1 cellular context compared by ENCODE assay signal in the genomic region with DNA sequence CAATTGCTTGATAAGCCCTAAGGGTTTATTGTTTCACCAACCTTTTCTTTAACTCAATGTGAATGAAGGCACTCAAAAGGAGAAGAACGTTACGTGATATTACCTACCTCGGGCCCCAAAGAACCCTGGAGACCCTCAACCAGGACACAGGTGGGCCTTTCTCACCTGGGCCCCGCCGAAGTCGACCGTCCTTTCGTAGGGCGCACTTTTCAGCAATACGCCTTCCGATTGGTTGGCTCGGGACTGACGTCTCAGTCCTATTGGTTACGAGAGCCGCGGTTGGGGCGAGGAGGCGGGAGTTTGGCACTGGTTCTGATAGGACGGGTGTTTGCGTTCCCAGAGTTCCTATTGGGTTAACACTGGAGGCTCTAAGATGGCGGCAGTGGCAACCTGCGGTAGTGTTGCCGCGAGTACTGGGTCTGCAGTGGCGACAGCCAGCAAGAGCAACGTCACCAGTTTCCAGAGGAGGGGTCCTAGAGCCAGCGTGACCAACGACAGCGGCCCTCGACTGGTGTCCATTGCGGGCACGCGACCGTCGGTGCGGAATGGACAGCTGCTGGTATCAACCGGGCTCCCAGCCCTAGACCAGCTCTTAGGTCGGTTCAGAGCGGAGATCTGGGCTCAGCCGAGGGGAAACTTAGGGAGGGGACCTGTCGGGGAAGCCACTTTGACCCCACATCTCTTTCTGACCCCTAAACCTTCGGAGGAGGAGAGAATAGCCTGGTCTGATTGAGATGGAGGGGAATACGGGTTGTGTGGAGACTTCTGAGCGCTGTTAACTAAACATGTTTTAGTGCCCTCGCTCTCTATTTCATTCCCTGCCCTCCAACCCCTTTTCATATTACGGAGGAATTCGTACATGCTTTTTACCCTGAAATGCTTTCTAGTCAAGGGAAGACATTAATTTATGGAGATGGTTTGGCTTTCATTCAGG.
TF ChIP-seq lines count a peak whose summit lies in the region.

A gene with protein sequence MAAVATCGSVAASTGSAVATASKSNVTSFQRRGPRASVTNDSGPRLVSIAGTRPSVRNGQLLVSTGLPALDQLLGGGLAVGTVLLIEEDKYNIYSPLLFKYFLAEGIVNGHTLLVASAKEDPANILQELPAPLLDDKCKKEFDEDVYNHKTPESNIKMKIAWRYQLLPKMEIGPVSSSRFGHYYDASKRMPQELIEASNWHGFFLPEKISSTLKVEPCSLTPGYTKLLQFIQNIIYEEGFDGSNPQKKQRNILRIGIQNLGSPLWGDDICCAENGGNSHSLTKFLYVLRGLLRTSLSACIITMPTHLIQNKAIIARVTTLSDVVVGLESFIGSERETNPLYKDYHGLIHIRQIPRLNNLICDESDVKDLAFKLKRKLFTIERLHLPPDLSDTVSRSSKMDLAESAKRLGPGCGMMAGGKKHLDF (plus strand): TSS at position 356 of the 934 bp plus-strand sequence. CDS start 18 bp downstream, at position 374.
A gene with protein sequence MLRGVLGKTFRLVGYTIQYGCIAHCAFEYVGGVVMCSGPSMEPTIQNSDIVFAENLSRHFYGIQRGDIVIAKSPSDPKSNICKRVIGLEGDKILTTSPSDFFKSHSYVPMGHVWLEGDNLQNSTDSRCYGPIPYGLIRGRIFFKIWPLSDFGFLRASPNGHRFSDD (minus strand): TSS at position 211 of the 934 bp plus-strand sequence. CDS start 46,346 bp downstream, outside the sequence.

TF ChIP-seq in HepG2, 621 proteins besides CTCF, POLR2A, EP300 and RAD21 (continued from another document and continues in another):
- TF ChIP-seq, protein P1, sequence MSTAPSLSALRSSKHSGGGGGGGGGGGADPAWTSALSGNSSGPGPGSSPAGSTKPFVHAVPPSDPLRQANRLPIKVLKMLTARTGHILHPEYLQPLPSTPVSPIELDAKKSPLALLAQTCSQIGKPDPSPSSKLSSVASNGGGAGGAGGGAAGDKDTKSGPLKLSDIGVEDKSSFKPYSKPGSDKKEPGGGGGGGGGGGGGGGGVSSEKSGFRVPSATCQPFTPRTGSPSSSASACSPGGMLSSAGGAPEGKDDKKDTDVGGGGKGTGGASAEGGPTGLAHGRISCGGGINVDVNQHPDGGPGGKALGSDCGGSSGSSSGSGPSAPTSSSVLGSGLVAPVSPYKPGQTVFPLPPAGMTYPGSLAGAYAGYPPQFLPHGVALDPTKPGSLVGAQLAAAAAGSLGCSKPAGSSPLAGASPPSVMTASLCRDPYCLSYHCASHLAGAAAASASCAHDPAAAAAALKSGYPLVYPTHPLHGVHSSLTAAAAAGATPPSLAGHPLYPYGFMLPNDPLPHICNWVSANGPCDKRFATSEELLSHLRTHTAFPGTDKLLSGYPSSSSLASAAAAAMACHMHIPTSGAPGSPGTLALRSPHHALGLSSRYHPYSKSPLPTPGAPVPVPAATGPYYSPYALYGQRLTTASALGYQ (CRISPR knock-in tag; IDR thresholded peaks at IDR 0.05): no peak
- TF ChIP-seq SETDB1 (CRISPR knock-in tag; IDR thresholded peaks at IDR 0.05; ENCODE audit: borderline replicate concordance): no peak
- no peak for TF ChIP-seq KDM4B (CRISPR knock-in tag; IDR thresholded peaks at IDR 0.05)
- TF ChIP-seq, protein P2, sequence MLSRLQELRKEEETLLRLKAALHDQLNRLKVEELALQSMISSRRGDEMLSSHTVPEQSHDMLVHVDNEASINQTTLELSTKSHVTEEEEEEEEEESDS (CRISPR knock-in tag; IDR thresholded peaks at IDR 0.05; ENCODE audit: borderline replicate concordance): no peak
- TF ChIP-seq, protein P3, sequence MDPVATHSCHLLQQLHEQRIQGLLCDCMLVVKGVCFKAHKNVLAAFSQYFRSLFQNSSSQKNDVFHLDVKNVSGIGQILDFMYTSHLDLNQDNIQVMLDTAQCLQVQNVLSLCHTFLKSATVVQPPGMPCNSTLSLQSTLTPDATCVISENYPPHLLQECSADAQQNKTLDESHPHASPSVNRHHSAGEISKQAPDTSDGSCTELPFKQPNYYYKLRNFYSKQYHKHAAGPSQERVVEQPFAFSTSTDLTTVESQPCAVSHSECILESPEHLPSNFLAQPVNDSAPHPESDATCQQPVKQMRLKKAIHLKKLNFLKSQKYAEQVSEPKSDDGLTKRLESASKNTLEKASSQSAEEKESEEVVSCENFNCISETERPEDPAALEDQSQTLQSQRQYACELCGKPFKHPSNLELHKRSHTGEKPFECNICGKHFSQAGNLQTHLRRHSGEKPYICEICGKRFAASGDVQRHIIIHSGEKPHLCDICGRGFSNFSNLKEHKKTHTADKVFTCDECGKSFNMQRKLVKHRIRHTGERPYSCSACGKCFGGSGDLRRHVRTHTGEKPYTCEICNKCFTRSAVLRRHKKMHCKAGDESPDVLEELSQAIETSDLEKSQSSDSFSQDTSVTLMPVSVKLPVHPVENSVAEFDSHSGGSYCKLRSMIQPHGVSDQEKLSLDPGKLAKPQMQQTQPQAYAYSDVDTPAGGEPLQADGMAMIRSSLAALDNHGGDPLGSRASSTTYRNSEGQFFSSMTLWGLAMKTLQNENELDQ (CRISPR knock-in tag; IDR thresholded peaks at IDR 0.05; ENCODE audit: borderline replicate concordance): no peak
- TF ChIP-seq IRF2 (CRISPR knock-in tag; IDR thresholded peaks at IDR 0.05): peak; percentile 15
- peak; percentile 99 for TF ChIP-seq ZMYM4 (CRISPR knock-in tag; IDR thresholded peaks at IDR 0.05)
- TF ChIP-seq, protein P4, sequence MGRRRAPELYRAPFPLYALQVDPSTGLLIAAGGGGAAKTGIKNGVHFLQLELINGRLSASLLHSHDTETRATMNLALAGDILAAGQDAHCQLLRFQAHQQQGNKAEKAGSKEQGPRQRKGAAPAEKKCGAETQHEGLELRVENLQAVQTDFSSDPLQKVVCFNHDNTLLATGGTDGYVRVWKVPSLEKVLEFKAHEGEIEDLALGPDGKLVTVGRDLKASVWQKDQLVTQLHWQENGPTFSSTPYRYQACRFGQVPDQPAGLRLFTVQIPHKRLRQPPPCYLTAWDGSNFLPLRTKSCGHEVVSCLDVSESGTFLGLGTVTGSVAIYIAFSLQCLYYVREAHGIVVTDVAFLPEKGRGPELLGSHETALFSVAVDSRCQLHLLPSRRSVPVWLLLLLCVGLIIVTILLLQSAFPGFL (CRISPR knock-in tag; IDR thresholded peaks at IDR 0.05): no peak
- TF ChIP-seq, protein P5, sequence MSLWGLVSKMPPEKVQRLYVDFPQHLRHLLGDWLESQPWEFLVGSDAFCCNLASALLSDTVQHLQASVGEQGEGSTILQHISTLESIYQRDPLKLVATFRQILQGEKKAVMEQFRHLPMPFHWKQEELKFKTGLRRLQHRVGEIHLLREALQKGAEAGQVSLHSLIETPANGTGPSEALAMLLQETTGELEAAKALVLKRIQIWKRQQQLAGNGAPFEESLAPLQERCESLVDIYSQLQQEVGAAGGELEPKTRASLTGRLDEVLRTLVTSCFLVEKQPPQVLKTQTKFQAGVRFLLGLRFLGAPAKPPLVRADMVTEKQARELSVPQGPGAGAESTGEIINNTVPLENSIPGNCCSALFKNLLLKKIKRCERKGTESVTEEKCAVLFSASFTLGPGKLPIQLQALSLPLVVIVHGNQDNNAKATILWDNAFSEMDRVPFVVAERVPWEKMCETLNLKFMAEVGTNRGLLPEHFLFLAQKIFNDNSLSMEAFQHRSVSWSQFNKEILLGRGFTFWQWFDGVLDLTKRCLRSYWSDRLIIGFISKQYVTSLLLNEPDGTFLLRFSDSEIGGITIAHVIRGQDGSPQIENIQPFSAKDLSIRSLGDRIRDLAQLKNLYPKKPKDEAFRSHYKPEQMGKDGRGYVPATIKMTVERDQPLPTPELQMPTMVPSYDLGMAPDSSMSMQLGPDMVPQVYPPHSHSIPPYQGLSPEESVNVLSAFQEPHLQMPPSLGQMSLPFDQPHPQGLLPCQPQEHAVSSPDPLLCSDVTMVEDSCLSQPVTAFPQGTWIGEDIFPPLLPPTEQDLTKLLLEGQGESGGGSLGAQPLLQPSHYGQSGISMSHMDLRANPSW (CRISPR knock-in tag; IDR thresholded peaks at IDR 0.05; ENCODE audit: borderline replicate concordance): no peak; the same call in 1 of the 2 replicates
- no peak for TF ChIP-seq HNF4G (IDR thresholded peaks at IDR 0.05; ENCODE audit: borderline replicate concordance, low read depth, low read length)
- TF ChIP-seq HNF4G (CRISPR knock-in tag; IDR thresholded peaks at IDR 0.05; ENCODE audit: borderline replicate concordance, low read depth): no peak
- no peak for TF ChIP-seq ZNF30 (CRISPR knock-in tag; IDR thresholded peaks at IDR 0.05)
- TF ChIP-seq, protein P6, sequence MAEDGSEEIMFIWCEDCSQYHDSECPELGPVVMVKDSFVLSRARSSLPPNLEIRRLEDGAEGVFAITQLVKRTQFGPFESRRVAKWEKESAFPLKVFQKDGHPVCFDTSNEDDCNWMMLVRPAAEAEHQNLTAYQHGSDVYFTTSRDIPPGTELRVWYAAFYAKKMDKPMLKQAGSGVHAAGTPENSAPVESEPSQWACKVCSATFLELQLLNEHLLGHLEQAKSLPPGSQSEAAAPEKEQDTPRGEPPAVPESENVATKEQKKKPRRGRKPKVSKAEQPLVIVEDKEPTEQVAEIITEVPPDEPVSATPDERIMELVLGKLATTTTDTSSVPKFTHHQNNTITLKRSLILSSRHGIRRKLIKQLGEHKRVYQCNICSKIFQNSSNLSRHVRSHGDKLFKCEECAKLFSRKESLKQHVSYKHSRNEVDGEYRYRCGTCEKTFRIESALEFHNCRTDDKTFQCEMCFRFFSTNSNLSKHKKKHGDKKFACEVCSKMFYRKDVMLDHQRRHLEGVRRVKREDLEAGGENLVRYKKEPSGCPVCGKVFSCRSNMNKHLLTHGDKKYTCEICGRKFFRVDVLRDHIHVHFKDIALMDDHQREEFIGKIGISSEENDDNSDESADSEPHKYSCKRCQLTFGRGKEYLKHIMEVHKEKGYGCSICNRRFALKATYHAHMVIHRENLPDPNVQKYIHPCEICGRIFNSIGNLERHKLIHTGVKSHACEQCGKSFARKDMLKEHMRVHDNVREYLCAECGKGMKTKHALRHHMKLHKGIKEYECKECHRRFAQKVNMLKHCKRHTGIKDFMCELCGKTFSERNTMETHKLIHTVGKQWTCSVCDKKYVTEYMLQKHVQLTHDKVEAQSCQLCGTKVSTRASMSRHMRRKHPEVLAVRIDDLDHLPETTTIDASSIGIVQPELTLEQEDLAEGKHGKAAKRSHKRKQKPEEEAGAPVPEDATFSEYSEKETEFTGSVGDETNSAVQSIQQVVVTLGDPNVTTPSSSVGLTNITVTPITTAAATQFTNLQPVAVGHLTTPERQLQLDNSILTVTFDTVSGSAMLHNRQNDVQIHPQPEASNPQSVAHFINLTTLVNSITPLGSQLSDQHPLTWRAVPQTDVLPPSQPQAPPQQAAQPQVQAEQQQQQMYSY (CRISPR knock-in tag; IDR thresholded peaks at IDR 0.05): no peak
- TF ChIP-seq, protein P7, sequence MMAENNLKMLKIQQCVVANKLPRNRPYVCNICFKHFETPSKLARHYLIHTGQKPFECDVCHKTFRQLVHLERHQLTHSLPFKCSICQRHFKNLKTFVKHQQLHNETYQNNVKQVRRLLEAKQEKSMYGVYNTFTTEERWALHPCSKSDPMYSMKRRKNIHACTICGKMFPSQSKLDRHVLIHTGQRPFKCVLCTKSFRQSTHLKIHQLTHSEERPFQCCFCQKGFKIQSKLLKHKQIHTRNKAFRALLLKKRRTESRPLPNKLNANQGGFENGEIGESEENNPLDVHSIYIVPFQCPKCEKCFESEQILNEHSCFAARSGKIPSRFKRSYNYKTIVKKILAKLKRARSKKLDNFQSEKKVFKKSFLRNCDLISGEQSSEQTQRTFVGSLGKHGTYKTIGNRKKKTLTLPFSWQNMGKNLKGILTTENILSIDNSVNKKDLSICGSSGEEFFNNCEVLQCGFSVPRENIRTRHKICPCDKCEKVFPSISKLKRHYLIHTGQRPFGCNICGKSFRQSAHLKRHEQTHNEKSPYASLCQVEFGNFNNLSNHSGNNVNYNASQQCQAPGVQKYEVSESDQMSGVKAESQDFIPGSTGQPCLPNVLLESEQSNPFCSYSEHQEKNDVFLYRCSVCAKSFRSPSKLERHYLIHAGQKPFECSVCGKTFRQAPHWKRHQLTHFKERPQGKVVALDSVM (CRISPR knock-in tag; IDR thresholded peaks at IDR 0.05): no peak
- no peak for TF ChIP-seq CEBPB (IDR thresholded peaks at IDR 0.05; ENCODE audit: borderline replicate concordance, low read depth, low read length)
- TF ChIP-seq, protein P8, sequence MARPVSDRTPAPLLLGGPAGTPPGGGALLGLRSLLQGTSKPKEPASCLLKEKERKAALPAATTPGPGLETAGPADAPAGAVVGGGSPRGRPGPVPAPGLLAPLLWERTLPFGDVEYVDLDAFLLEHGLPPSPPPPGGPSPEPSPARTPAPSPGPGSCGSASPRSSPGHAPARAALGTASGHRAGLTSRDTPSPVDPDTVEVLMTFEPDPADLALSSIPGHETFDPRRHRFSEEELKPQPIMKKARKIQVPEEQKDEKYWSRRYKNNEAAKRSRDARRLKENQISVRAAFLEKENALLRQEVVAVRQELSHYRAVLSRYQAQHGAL (CRISPR knock-in tag; IDR thresholded peaks at IDR 0.05; ENCODE audit: not compliant biosample characterization): no peak
- no peak for TF ChIP-seq CAMTA2 (CRISPR knock-in tag; IDR thresholded peaks at IDR 0.05; ENCODE audit: borderline replicate concordance)
- TF ChIP-seq ZNF326 (CRISPR knock-in tag; IDR thresholded peaks at IDR 0.05; ENCODE audit: borderline replicate concordance): no peak
- no peak for TF ChIP-seq ZNF562 (CRISPR knock-in tag; IDR thresholded peaks at IDR 0.05; ENCODE audit: borderline replicate concordance)
- TF ChIP-seq, protein P9, sequence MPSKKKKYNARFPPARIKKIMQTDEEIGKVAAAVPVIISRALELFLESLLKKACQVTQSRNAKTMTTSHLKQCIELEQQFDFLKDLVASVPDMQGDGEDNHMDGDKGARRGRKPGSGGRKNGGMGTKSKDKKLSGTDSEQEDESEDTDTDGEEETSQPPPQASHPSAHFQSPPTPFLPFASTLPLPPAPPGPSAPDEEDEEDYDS (CRISPR knock-in tag; IDR thresholded peaks at IDR 0.05): peak; percentile 87
- TF ChIP-seq, protein P10, sequence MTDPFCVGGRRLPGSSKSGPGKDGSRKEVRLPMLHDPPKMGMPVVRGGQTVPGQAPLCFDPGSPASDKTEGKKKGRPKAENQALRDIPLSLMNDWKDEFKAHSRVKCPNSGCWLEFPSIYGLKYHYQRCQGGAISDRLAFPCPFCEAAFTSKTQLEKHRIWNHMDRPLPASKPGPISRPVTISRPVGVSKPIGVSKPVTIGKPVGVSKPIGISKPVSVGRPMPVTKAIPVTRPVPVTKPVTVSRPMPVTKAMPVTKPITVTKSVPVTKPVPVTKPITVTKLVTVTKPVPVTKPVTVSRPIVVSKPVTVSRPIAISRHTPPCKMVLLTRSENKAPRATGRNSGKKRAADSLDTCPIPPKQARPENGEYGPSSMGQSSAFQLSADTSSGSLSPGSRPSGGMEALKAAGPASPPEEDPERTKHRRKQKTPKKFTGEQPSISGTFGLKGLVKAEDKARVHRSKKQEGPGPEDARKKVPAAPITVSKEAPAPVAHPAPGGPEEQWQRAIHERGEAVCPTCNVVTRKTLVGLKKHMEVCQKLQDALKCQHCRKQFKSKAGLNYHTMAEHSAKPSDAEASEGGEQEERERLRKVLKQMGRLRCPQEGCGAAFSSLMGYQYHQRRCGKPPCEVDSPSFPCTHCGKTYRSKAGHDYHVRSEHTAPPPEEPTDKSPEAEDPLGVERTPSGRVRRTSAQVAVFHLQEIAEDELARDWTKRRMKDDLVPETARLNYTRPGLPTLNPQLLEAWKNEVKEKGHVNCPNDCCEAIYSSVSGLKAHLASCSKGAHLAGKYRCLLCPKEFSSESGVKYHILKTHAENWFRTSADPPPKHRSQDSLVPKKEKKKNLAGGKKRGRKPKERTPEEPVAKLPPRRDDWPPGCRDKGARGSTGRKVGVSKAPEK (CRISPR knock-in tag; IDR thresholded peaks at IDR 0.05; ENCODE audit: borderline replicate concordance): no peak
- TF ChIP-seq TOPORS (CRISPR knock-in tag; IDR thresholded peaks at IDR 0.05): 0 out of 2 replicates have a peak, but pooled peaks have one; percentile 37
- no peak for TF ChIP-seq MAZ (IDR thresholded peaks at IDR 0.05; ENCODE audit: borderline replicate concordance, low read depth, low read length)
- TF ChIP-seq MAZ (CRISPR knock-in tag; IDR thresholded peaks at IDR 0.05; ENCODE audit: low read depth): peak; percentile 87
- TF ChIP-seq YY1 (IDR thresholded peaks at IDR 0.05; ENCODE audit: insufficient read depth, insufficient replicate concordance, low read depth, low read length): peak; percentile 96
- TF ChIP-seq ZNF7 (CRISPR knock-in tag; IDR thresholded peaks at IDR 0.05): no peak
- no peak for TF ChIP-seq SNAI1 (CRISPR knock-in tag; IDR thresholded peaks at IDR 0.05; ENCODE audit: borderline replicate concordance)
- no peak for TF ChIP-seq ZNF251 (CRISPR knock-in tag; IDR thresholded peaks at IDR 0.05)
- TF ChIP-seq ZFP82 (CRISPR knock-in tag; IDR thresholded peaks at IDR 0.05; ENCODE audit: borderline replicate concordance): no peak
